19 cellular contexts compared by ENCODE assay signal in the genomic region with DNA sequence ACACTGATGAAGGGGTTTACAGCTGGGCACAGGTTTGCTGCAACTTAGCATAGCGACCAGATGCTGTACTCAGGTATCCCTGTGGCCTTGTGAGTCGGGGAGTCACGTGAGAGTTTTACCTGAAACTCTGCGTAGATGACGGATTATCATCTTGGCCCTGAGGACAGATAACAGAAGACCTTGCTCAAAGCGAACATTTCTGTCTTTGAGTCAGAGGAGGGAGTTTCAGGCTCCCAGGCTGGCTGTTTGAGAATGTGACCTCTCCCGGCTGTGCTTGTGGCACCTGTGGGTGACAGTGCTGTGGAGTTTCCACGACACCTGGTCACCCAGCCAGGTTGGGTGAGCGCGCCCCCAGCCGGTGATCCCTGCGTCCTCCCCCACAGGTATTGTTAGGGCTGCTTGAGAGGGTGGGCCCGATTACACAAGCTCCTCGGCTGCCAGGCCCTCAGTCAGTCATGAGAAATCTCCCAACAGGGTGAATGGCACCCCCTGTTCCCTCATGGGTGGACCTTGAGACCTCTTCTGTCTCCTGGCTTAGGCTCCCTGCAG. TPM values are rescaled to one million over a fixed set of nuclear protein-coding genes. Genes with fewer than 3 reads are reported as not detected.
DNase-seq lines count a peak whose midpoint lies in the region; FAIRE-seq and TF ChIP-seq lines count a peak whose summit lies in the region.
"Had no signal": no experiment of that assay in that cellular context is flagged by ENCODE, and none has a peak within 500 bp of the region (broad histone marks: within the 10 kb centered on the region; RNA-seq: fewer than 3 reads in every experiment).

No MANE protein-coding gene starts in this region.

- POLR2A ChIA-PET in endothelial cell of umbilical vein (lab: Charles Lee) = no interaction called here

- TF ChIP-seq CTCF in Calu3 (IDR thresholded peaks at IDR 0.05; ENCODE audit: unreplicated experiment) (no peak), endothelial cell of umbilical vein (IDR thresholded peaks at IDR 0.05; ENCODE audit: extremely low read depth in 1 of 2, insufficient read depth in 1 of 2, low read depth in 1 of 2, low read length in 2 of 2) (no peak), nephron progenitor cell (IDR thresholded peaks at IDR 0.05) (no peak), chondrocyte (IDR thresholded peaks at IDR 0.05) (no peak)

- H3K36me3 Mint-ChIP-seq in Calu3 (ENCODE audit: insufficient read depth, unreplicated experiment) (peaks cover 53% of the 10 kb centered on the region), nephron progenitor cell (ENCODE audit: low read depth) (peaks cover 78% of the 10 kb centered on the region), chondrocyte (ENCODE audit: low read depth) (peaks cover 36% of the 10 kb centered on the region)

- peak overlapping the region; percentile 3 for H3K27ac Mint-ChIP-seq in Calu3 (ENCODE audit: unreplicated experiment)
- H3K27ac Mint-ChIP-seq in nephron progenitor cell = peak overlapping the region; percentile 74
- no peak overlapping the region for H3K27ac Mint-ChIP-seq in chondrocyte (ENCODE audit: unreplicated experiment)

- H3K4me3 Mint-ChIP-seq in Calu3 (ENCODE audit: low read depth, unreplicated experiment) (no peak overlapping the region), nephron progenitor cell (no peak overlapping the region), chondrocyte (ENCODE audit: unreplicated experiment) (no peak overlapping the region)

- H3K4me3 ChIP-seq in ACC112 (ENCODE audit: low read depth, low read length) = no peak overlapping the region
- no peak overlapping the region for H3K4me3 ChIP-seq in endothelial cell of umbilical vein (replicated peaks in 1 of 3; ENCODE audit: insufficient read depth in 1 of 3, low read depth in 1 of 3, low read length in 3 of 3)
- H3K4me3 ChIP-seq: suprapubic skin had no signal

- intact Hi-C loops in Calu3 (cut with micrococcal nuclease; ENCODE audit: unreplicated experiment) (no loop called here), endothelial cell of umbilical vein (cut with micrococcal nuclease) (no loop called here)

- peak overlapping the region; percentile 29 for H3K9ac ChIP-seq in endothelial cell of umbilical vein (replicated peaks; ENCODE audit: extremely low read depth, insufficient read depth, low read length)

- no peaks in the 10 kb centered on the region for H3K79me2 ChIP-seq in ACC112 (ENCODE audit: control insufficient read depth, insufficient read depth, low read length, unreplicated experiment)
- no peaks in the 10 kb centered on the region for H3K79me2 ChIP-seq in endothelial cell of umbilical vein (ENCODE audit: control insufficient read depth, insufficient read depth, low read length)

- DNase-seq in Calu3 (no peak), endothelial cell of umbilical vein (ENCODE audit: low read depth, low spot score) (no peak), nephron progenitor cell (no peak), activated gamma-delta T cell (lab: John Stamatoyannopoulos, UW) (no peak), NAMALWA (ENCODE audit: low spot score) (no peak), chondrocyte (ENCODE audit: low spot score) (no peak), hippocampal formation (lab: John Stamatoyannopoulos, UW) (no peak)
- DNase-seq: activated effector memory CD4-positive, alpha-beta T cell treated with anti-CD3 and anti-CD28 coated beads, Interleukin-2, amount 50 U/mL, for 16 hours; KBM-7; NCI-H1092 treated with DMSO at 0.1 percent for 48 hours; NCI-H526 treated with DMSO at 0.1 percent for 48 hours; SHP77 treated with DMSO at 0.1 percent for 48 hours; stimulated activated CD4-positive, alpha-beta T cell treated with anti-CD3 and anti-CD28 coated beads, Interleukin-4, amount 100 ng/mL, for 1 hour had no signal

- peaks cover 27% of the 10 kb centered on the region for H3K36me3 ChIP-seq in ACC112 (ENCODE audit: insufficient read depth, low read length)
- H3K36me3 ChIP-seq in endothelial cell of umbilical vein (ENCODE audit: control insufficient read depth in 2 of 2, extremely low read depth in 1 of 2, insufficient read depth in 2 of 2, low read length in 2 of 2) = peaks cover 26 to 34% of the 10 kb centered on the region in 2 experiments

- no peaks in the 10 kb centered on the region for H4K20me1 ChIP-seq in endothelial cell of umbilical vein (replicated peaks; ENCODE audit: control insufficient read depth, extremely low read depth, insufficient read depth, low read length)

- no TSS peak for BruUV-seq in Calu3 (replicated peaks; lab: Mats Ljungman, UMichigan)
- no TSS peak for BruUV-seq in endothelial cell of umbilical vein (replicated peaks; lab: Mats Ljungman, UMichigan)

- H3K27ac ChIP-seq in ACC112 (ENCODE audit: low read depth, low read length) (peak overlapping the region; percentile 84), endothelial cell of umbilical vein (ENCODE audit: insufficient read depth, low read depth, low read length) (peak overlapping the region; percentile 48)
- H3K27ac ChIP-seq: suprapubic skin had no signal

- H3K4me1 Mint-ChIP-seq in Calu3 (ENCODE audit: low read depth, unreplicated experiment) (no peaks in the 10 kb centered on the region), nephron progenitor cell (no peaks in the 10 kb centered on the region), chondrocyte (ENCODE audit: low read depth) (no peaks in the 10 kb centered on the region)

- H3K4me2 ChIP-seq in endothelial cell of umbilical vein (ENCODE audit: insufficient read depth, low read length) = no peak overlapping the region

- H3K27me3 ChIP-seq in ACC112 (ENCODE audit: insufficient read depth, low read length) (no peaks in the 10 kb centered on the region), endothelial cell of umbilical vein (ENCODE audit: control insufficient read depth in 2 of 2, insufficient read depth in 2 of 2, low read length in 2 of 2) (no peaks in the 10 kb centered on the region)
- H3K27me3 ChIP-seq: suprapubic skin had no signal

- CTCF ChIA-PET in Calu3 (lab: Charles Lee) = no interaction called here
- CTCF ChIA-PET in endothelial cell of umbilical vein (lab: Charles Lee) = interaction anchor here (1.0 to 3.4 kb wide), 4 partner anchors 21 to 196 kb away, joined by 3 to 12 read pairs (median 6); no protein-coding TSS in a partner anchor

- H3K9me3 Mint-ChIP-seq in Calu3 (ENCODE audit: low read depth, unreplicated experiment) = no peaks in the 10 kb centered on the region
- H3K9me3 Mint-ChIP-seq in nephron progenitor cell = no peaks in the 10 kb centered on the region
- no peaks in the 10 kb centered on the region for H3K9me3 Mint-ChIP-seq in chondrocyte (ENCODE audit: low read depth)

- H3K27me3 Mint-ChIP-seq in Calu3 (ENCODE audit: unreplicated experiment) (no peaks in the 10 kb centered on the region), nephron progenitor cell (ENCODE audit: low read depth, poor library complexity) (no peaks in the 10 kb centered on the region), chondrocyte (ENCODE audit: low read depth) (no peaks in the 10 kb centered on the region)

- dilution Hi-C loops in endothelial cell of umbilical vein (cut with MboI; ENCODE audit: extremely low pct_ligation_motif_present, low sequenced_read_pairs) = no loop called here

- H3K9me1 ChIP-seq in endothelial cell of umbilical vein (replicated peaks; ENCODE audit: control insufficient read depth, extremely low read depth, insufficient read depth, low read length) = no peaks in the 10 kb centered on the region

- H3K9me3 ChIP-seq in endothelial cell of umbilical vein (replicated peaks; ENCODE audit: control insufficient read depth, insufficient read depth, low read length) = no peaks in the 10 kb centered on the region
- H3K9me3 ChIP-seq: suprapubic skin had no signal

- H2AFZ ChIP-seq in ACC112 (ENCODE audit: low read length, unreplicated experiment) (no peak overlapping the region), endothelial cell of umbilical vein (ENCODE audit: low read depth, low read length) (no peak overlapping the region)

- no peak for TF ChIP-seq POLR2A in endothelial cell of umbilical vein (IDR thresholded peaks at IDR 0.05; ENCODE audit: low read depth, low read length)

- FAIRE-seq in endothelial cell of umbilical vein (lab: Jason Lieb, UNC) = no peak
- FAIRE-seq: colon, D721Med, G401.6, GM12891 had no signal

- H3K4me1 ChIP-seq in ACC112 (ENCODE audit: control insufficient read depth, insufficient read depth, low read length, unreplicated experiment) = peaks cover 11% of the 10 kb centered on the region
- H3K4me1 ChIP-seq in endothelial cell of umbilical vein (ENCODE audit: control insufficient read depth, extremely low read depth, insufficient read depth, low read length) = peaks cover 9% of the 10 kb centered on the region
- H3K4me1 ChIP-seq: suprapubic skin had no signal

TF ChIP-seq in endothelial cell of umbilical vein, 7 proteins besides CTCF, POLR2A, EP300 and RAD21:
- TF ChIP-seq POLR2AphosphoS5 (IDR thresholded peaks at IDR 0.05; ENCODE audit: insufficient read depth, low read depth, low read length) (no peak), MAX (IDR thresholded peaks at IDR 0.05; ENCODE audit: insufficient read depth, insufficient read length) (no peak), MYC (IDR thresholded peaks at IDR 0.05; ENCODE audit: low read depth, low read length) (no peak), FOS (IDR thresholded peaks at IDR 0.05; ENCODE audit: borderline replicate concordance, insufficient read depth, low read length) (no peak), JUN (IDR thresholded peaks at IDR 0.05; ENCODE audit: borderline replicate concordance, insufficient read depth, insufficient read length, low read depth) (no peak), GATA2 (IDR thresholded peaks at IDR 0.05; ENCODE audit: insufficient read depth, insufficient read length, low read depth, low read length) (no peak), EZH2 (IDR thresholded peaks at IDR 0.05; ENCODE audit: borderline replicate concordance, low read depth, low read length, severe bottlenecking) (no peak)

RNA-seq across cellular contexts. Expression of gene CRISPLD2, which starts 44.4 kb away (rescaled TPM):
- total RNA-seq in Calu3 (2022) (5.9 and 6.5 TPM in 2 replicates), endothelial cell of umbilical vein (0.73 TPM in 1 of 2 replicates, not detected in the other), chondrocyte (1.7 to 12.1 TPM (median 11.7 TPM) in 3 replicates)
- polyA plus RNA-seq in endothelial cell of umbilical vein = 0.06 and 0.14 TPM in 2 replicates
- 0.04 and 0.06 TPM in 2 replicates for polyA plus RNA-seq in endothelial cell of umbilical vein (2011; cell fraction: cytosol; rRNA removed)
- 0.14 TPM in 1 of 2 replicates, not detected in the other for polyA plus RNA-seq in endothelial cell of umbilical vein (2011; cell fraction: nucleus; rRNA removed)
- polyA plus RNA-seq in endothelial cell of umbilical vein (2012) = 0.31 and 0.40 TPM in 2 replicates
- polyA minus RNA-seq in endothelial cell of umbilical vein = 0.38 and 0.58 TPM in 2 replicates
- polyA minus RNA-seq in endothelial cell of umbilical vein (2011; cell fraction: cytosol; rRNA and poly(A)+ RNA removed) = 11.9 TPM
- polyA minus RNA-seq in endothelial cell of umbilical vein (2011; cell fraction: nucleus; rRNA and poly(A)+ RNA removed) = not detected in 2 replicates
